In genomic region chr6:33974030-33974429, GRCh38 we compare ENCODE assay signal across 15 cellular contexts.
"Had no signal": no experiment of that assay in that cellular context is flagged by ENCODE, and none has a peak within 500 bp of the region (broad histone marks: within the 10 kb centered on the region; RNA-seq: fewer than 3 reads in every experiment).

No MANE protein-coding gene starts in this region.

- DNase-seq: activated CD4-positive, alpha-beta T cell treated with anti-CD3 and anti-CD28 coated beads, Interleukin-2, amount 50 U/mL, for 4 hours; activated naive CD4-positive, alpha-beta T cell treated with anti-CD3 and anti-CD28 coated beads, Interleukin-2, amount 10 ng/mL, durations not matched to agents 7 days and 5 days; activated T-cell treated with anti-CD3 and anti-CD28 coated beads for 4 hours; dermis blood vessel endothelial cell; midbrain; naive B cell; retina; thyroid gland had no signal

- H3K27me3 ChIP-seq: ascending aorta, thyroid gland had no signal

- H3K36me3 ChIP-seq: ascending aorta, breast epithelium, neutrophil, thyroid gland had no signal

- H3K4me3 ChIP-seq: ascending aorta, breast epithelium, thyroid gland had no signal

- H3K27ac ChIP-seq: ascending aorta, breast epithelium, neutrophil, thyroid gland had no signal

- H3K4me1 ChIP-seq: ascending aorta, breast epithelium, thyroid gland had no signal

- H3K4me1 Mint-ChIP-seq: activated naive CD4-positive, alpha-beta T cell treated with anti-CD3 and anti-CD28 coated beads, Interleukin-2, amount 10 ng/mL, durations not matched to agents 7 days and 5 days; stimulated activated memory B cell treated with anti-CD40 and anti-IgM and Interleukin-4, amounts not matched to agents 10 μg/mL and 1 μg/mL and 100 μg/mL, for 72 hours had no signal

- ATAC-seq: left lobe of liver; stimulated activated memory B cell treated with anti-CD40 and anti-IgM and Interleukin-4, amounts not matched to agents 10 μg/mL and 1 μg/mL and 100 μg/mL, for 72 hours had no signal

- H3K9me3 Mint-ChIP-seq: activated T-helper 2 cell treated with anti-CD3 and anti-CD28 coated beads, Interferon-gamma antibody, Interleukin-2, Interleukin-4, amounts not matched to agents 10 μg/mL and 5 μg/mL and 100 μg/mL, durations not matched to agents 14 hours and 24 hours and 36 hours had no signal

- H3K4me3 Mint-ChIP-seq: activated naive CD4-positive, alpha-beta T cell treated with anti-CD3 and anti-CD28 coated beads, Interleukin-2, amount 10 ng/mL, durations not matched to agents 7 days and 5 days; endodermal cell; naive B cell; stimulated activated memory B cell treated with anti-CD40 and anti-IgM and Interleukin-4, amounts not matched to agents 10 μg/mL and 1 μg/mL and 100 μg/mL, for 72 hours had no signal

- H3K36me3 Mint-ChIP-seq: activated naive CD4-positive, alpha-beta T cell treated with anti-CD3 and anti-CD28 coated beads, Interleukin-2, amount 10 ng/mL, durations not matched to agents 7 days and 5 days; stimulated activated memory B cell treated with anti-CD40 and anti-IgM and Interleukin-4, amounts not matched to agents 10 μg/mL and 1 μg/mL and 100 μg/mL, for 72 hours had no signal

- H3K9me3 ChIP-seq: ascending aorta, neutrophil, thyroid gland had no signal
